In the genomic region with DNA sequence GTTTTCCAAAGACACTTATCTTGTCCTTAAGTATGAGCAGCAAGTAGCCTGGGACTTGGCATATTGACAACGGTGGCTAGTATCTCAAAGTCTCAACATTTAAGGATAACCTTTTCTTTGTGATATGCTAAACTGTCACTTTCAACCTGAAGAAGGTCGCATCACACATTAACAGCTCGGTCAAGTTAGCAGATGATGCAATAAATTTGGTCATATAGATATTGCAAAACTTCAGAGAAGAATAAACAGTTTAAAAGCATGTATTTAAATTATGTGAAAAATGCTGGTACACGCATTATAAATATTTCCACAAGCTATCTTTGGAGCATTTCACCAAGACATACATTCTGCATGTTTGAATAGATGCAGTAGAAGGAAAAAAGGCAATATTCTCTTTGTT, we compare ENCODE assay signal across 22 cellular contexts. TPM values are rescaled to one million over a fixed set of nuclear protein-coding genes. Genes with fewer than 3 reads are reported as not detected.
"Had no signal": no experiment of that assay in that cellular context is flagged by ENCODE, and none has a peak within 500 bp of the region (broad histone marks: within the 10 kb centered on the region; RNA-seq: fewer than 3 reads in every experiment).

No MANE protein-coding gene starts in this region.

- H3K27me3 ChIP-seq: gastrocnemius medialis, right atrium auricular region, transverse colon had no signal

- H3K27ac ChIP-seq: epithelial cell of prostate, gastrocnemius medialis, prostate gland, right atrium auricular region had no signal

- H3K9me3 ChIP-seq: gastrocnemius medialis, prostate gland, right atrium auricular region, transverse colon had no signal

- DNase-seq: activated CD4-positive, alpha-beta T cell treated with anti-CD3 and anti-CD28 coated beads for 4 hours; activated CD4-positive, alpha-beta T cell treated with anti-CD3 and anti-CD28 coated beads, Interleukin-2, amount 50 U/mL, for 48 hours; activated CD4-positive, CD25-positive, alpha-beta regulatory T cell; activated CD8-positive, alpha-beta memory T cell treated with anti-CD3 and anti-CD28 coated beads, Interleukin-2, amount 50 U/mL, for 48 hours; activated naive CD4-positive, alpha-beta T cell; activated T-cell treated with anti-CD3 and anti-CD28 coated beads, Interleukin-2, amount 50 U/mL, for 4 hours; cerebellar nuclear complex; cortex of kidney; gastrocnemius medialis; hippocampal formation; left ventricle myocardium superior; stimulated activated CD4-positive, alpha-beta T cell treated with anti-CD3 and anti-CD28 coated beads, Interleukin-12 subunit alpha, Interleukin-12 subunit beta, amount 100 ng/mL, for 4 hours; T1000; transverse colon had no signal

- H3K4me1 ChIP-seq: gastrocnemius medialis, prostate gland, right atrium auricular region, transverse colon had no signal

- ATAC-seq: activated T-cell treated with anti-CD3 and anti-CD28 coated beads, Interleukin-2, amount 50 U/mL, for 4 hours; gastrocnemius medialis; left ventricle myocardium superior; natural killer cell treated with Interleukin-12 subunit alpha and Interleukin-12 subunit beta and Interleukin-15 and Interleukin-18, amount 100 ng/mL, for 72 hours had no signal

- FAIRE-seq: bronchial epithelial cell, urothelium cell line had no signal

- H3K36me3 ChIP-seq: gastrocnemius medialis, prostate gland, right atrium auricular region, transverse colon had no signal

- H3K4me3 ChIP-seq: gastrocnemius medialis, prostate gland, right atrium auricular region, transverse colon had no signal

RNA-seq across cellular contexts. Expression of a gene that starts 24.4 kb away (rescaled TPM):
- total RNA-seq: activated CD8-positive, alpha-beta memory T cell treated with anti-CD3 and anti-CD28 coated beads for 36 hours; activated T-helper 2 cell treated with anti-CD3 and anti-CD28 coated beads, Interferon-gamma antibody, Interleukin-2, Interleukin-4, amounts not matched to agents 10 μg/mL and 5 μg/mL and 100 μg/mL, durations not matched to agents 14 hours and 24 hours and 36 hours had no signal
